13 cellular contexts compared by ENCODE assay signal in the genomic region with DNA sequence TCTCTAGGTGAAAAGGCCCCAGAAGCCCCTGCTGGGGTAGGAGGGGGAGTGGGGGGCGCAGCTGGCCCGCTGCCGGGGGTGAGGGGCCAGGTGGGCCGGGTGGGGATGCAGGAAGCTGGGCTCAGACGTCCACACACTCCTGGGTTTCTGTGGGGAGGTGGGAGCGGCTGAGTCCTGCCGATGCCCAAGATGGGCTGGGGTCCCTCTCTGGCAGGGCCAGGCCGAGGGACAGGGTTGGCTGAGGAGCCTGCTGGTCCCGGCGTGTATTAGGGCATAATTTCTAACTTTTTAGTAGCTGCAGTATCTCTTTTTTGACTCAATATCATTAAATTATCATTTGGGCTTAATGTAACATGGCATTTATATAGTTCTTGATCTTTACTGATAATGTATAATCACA.
DNase-seq lines count a peak whose midpoint lies in the region; ATAC-seq, FAIRE-seq and TF ChIP-seq lines count a peak whose summit lies in the region.
"Had no signal": no experiment of that assay in that cellular context is flagged by ENCODE, and none has a peak within 500 bp of the region (broad histone marks: within the 10 kb centered on the region; RNA-seq: fewer than 3 reads in every experiment).

No MANE protein-coding gene starts in this region.

- TF ChIP-seq POLR2A in esophagus muscularis mucosa (IDR thresholded peaks at IDR 0.05; ENCODE audit: low read depth) (no peak), upper lobe of left lung (IDR thresholded peaks at IDR 0.05) (no peak)

- H3K4me3 ChIP-seq in esophagus muscularis mucosa, result no peak overlapping the region
- H3K4me3 ChIP-seq in naive thymus-derived CD4-positive, alpha-beta T cell (ENCODE audit: low read length), result no peak overlapping the region
- H3K4me3 ChIP-seq in upper lobe of left lung, result no peak overlapping the region

- H3K36me3 ChIP-seq in esophagus muscularis mucosa (no peaks in the 10 kb centered on the region), upper lobe of left lung (peaks cover 0 to 3% (median 0%) of the 10 kb centered on the region in 4 donors)
- peaks cover 0 to 1% (median 0%) of the 10 kb centered on the region in 3 experiments for H3K36me3 ChIP-seq in naive thymus-derived CD4-positive, alpha-beta T cell (ENCODE audit: control insufficient read depth in 2 of 3, insufficient read depth in 3 of 3, low read length in 3 of 3)

- DNase-seq in Right ventricle myocardium superior, result no peak
- DNase-seq in left cardiac atrium, result no peak
- DNase-seq in esophagus muscularis mucosa (ENCODE audit: extremely low spot score), result no peak
- DNase-seq in naive thymus-derived CD4-positive, alpha-beta T cell, result no peak
- DNase-seq in upper lobe of left lung, result peak in 1 of 2 donors; percentile 56
- no peak for DNase-seq in NCI-H446 treated with DMSO at 0.1 percent for 48 hours (lab: John Stamatoyannopoulos, UW)
- no peak for DNase-seq in GM19239 (ENCODE audit: insufficient read length, low spot score)
- DNase-seq: activated naive CD4-positive, alpha-beta T cell treated with anti-CD3 and anti-CD28 coated beads, Interleukin-2, amount 10 ng/mL, durations not matched to agents 7 days and 5 days; MV-4-11; stimulated activated naive CD4-positive, alpha-beta T cell had no signal

- 89% methylated on average over 9 of the region's 10 CpGs for WGBS in esophagus muscularis mucosa
- WGBS in upper lobe of left lung, 2 donors, result 81 to 96% methylated on average over 7 to 10 of the region's 10 CpGs

- H3K27me3 Mint-ChIP-seq in naive thymus-derived CD4-positive, alpha-beta T cell, result no peaks in the 10 kb centered on the region
- H3K27me3 Mint-ChIP-seq: activated naive CD4-positive, alpha-beta T cell treated with anti-CD3 and anti-CD28 coated beads, Interleukin-2, amount 10 ng/mL, durations not matched to agents 7 days and 5 days had no signal

- no peaks in the 10 kb centered on the region for H3K9me3 ChIP-seq in esophagus muscularis mucosa
- H3K9me3 ChIP-seq in naive thymus-derived CD4-positive, alpha-beta T cell (ENCODE audit: control insufficient read depth in 2 of 3, low read length in 3 of 3), result no peaks in the 10 kb centered on the region
- H3K9me3 ChIP-seq in upper lobe of left lung, result no peaks in the 10 kb centered on the region

- no peaks in the 10 kb centered on the region for H3K27me3 ChIP-seq in esophagus muscularis mucosa
- no peaks in the 10 kb centered on the region for H3K27me3 ChIP-seq in naive thymus-derived CD4-positive, alpha-beta T cell (ENCODE audit: control insufficient read depth in 2 of 2, insufficient read depth in 2 of 2, low read length in 2 of 2)
- no peaks in the 10 kb centered on the region for H3K27me3 ChIP-seq in upper lobe of left lung

- peak overlapping the region; percentile 13 to 58 (median 30) for H3K27ac ChIP-seq in esophagus muscularis mucosa (replicated peaks in 1 of 4)
- no peak overlapping the region for H3K27ac ChIP-seq in naive thymus-derived CD4-positive, alpha-beta T cell (ENCODE audit: low read depth, low read length)
- H3K27ac ChIP-seq in upper lobe of left lung, result peak overlapping the region; percentile 64 to 84 (median 74)

- TF ChIP-seq CTCF in esophagus muscularis mucosa (IDR thresholded peaks at IDR 0.05) (no peak), upper lobe of left lung (IDR thresholded peaks at IDR 0.05) (no peak)

- no peak for FAIRE-seq in GM19239 (lab: Jason Lieb, UNC)
- FAIRE-seq: frontal cortex, HTR-8/SVneo had no signal

- CTCF ChIA-PET in naive thymus-derived CD4-positive, alpha-beta T cell (lab: Charles Lee), result no interaction called here

- ATAC-seq in Right ventricle myocardium superior (ENCODE audit: poor library complexity) (peak; percentile 41), left cardiac atrium (no peak), upper lobe of left lung (ENCODE audit: low FRiP score in 2 of 2) (no peak), GM19023 (IDR thresholded peaks at IDR 0.05; ENCODE audit: unreplicated experiment) (no peak)
- ATAC-seq in naive thymus-derived CD4-positive, alpha-beta T cell, result no peak

- POLR2A ChIA-PET in naive thymus-derived CD4-positive, alpha-beta T cell (lab: Charles Lee), result interaction anchor here (1.2 to 1.9 kb wide), 4 partner anchors 12 to 35 kb away, joined by 3 to 6 read pairs (median 4); no protein-coding TSS in a partner anchor

- H3K27ac Mint-ChIP-seq in naive thymus-derived CD4-positive, alpha-beta T cell, result peak overlapping the region in 6 of 9 donors; percentile 1 to 84 (median 66)
- H3K27ac Mint-ChIP-seq: activated naive CD4-positive, alpha-beta T cell treated with anti-CD3 and anti-CD28 coated beads, Interleukin-2, amount 10 ng/mL, durations not matched to agents 7 days and 5 days had no signal

- peaks cover 0 to 2% (median 0%) of the 10 kb centered on the region in 11 donors for H3K9me3 Mint-ChIP-seq in naive thymus-derived CD4-positive, alpha-beta T cell
- H3K9me3 Mint-ChIP-seq: activated naive CD4-positive, alpha-beta T cell treated with anti-CD3 and anti-CD28 coated beads, Interleukin-2, amount 10 ng/mL, durations not matched to agents 7 days and 5 days had no signal

- H3K4me1 Mint-ChIP-seq in naive thymus-derived CD4-positive, alpha-beta T cell, result peaks cover 52 to 98% (median 86%) of the 10 kb centered on the region in 7 donors

- TF ChIP-seq EP300 in esophagus muscularis mucosa (IDR thresholded peaks at IDR 0.05) (no peak), upper lobe of left lung (IDR thresholded peaks at IDR 0.05) (no peak)

- H3K4me3 Mint-ChIP-seq in naive thymus-derived CD4-positive, alpha-beta T cell, result no peak overlapping the region
- H3K4me3 Mint-ChIP-seq: activated naive CD4-positive, alpha-beta T cell treated with anti-CD3 and anti-CD28 coated beads, Interleukin-2, amount 10 ng/mL, durations not matched to agents 7 days and 5 days had no signal

- H3K36me3 Mint-ChIP-seq in naive thymus-derived CD4-positive, alpha-beta T cell, result peaks cover 0 to 7% (median 0%) of the 10 kb centered on the region in 5 donors

- intact Hi-C loops in Right ventricle myocardium superior (cut with DNase I), result loop anchor here (10.0 kb wide), 1 partner anchor 49 kb away; no protein-coding TSS in a partner anchor
- intact Hi-C loops in left cardiac atrium (cut with DNase I), result no loop called here
- intact Hi-C loops in esophagus muscularis mucosa (cut with DNase I), result no loop called here
- intact Hi-C loops in naive thymus-derived CD4-positive, alpha-beta T cell (cut with micrococcal nuclease), result loop anchor here in 1 of 2 donors (5.0 kb wide), 1 partner anchor 37 kb away; no protein-coding TSS in a partner anchor

- H3K4me1 ChIP-seq in esophagus muscularis mucosa (peaks cover 51 to 56% (median 53%) of the 10 kb centered on the region in 4 donors), upper lobe of left lung (peaks cover 21 to 59% (median 42%) of the 10 kb centered on the region in 4 donors)
- H3K4me1 ChIP-seq in naive thymus-derived CD4-positive, alpha-beta T cell (ENCODE audit: control insufficient read depth in 2 of 2, insufficient read depth in 2 of 2, low read length in 2 of 2), result peaks cover 15 to 50% of the 10 kb centered on the region in 2 donors
